Comparison of ENCODE assay signal across 1 cellular context in the genomic region with DNA sequence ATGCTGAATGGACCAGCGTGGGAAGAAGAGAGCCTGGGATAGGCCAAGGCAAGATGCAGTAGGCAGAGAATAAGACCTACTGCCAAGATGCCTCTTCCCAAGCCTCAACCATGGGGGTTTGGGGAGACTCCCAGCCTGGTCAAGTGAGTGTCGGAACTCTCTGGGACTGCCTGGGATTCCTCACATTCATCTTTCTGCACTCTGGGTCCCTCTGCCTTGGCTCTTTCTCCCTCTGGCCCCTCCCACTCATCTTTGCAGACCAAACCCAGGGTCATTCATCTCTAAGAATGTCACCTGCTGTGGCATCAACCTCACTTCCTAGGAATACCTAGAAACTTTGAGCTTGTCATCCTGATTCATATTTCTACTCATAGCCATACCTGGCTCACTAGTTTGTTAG.
TF ChIP-seq lines count a peak whose summit lies in the region.

No MANE protein-coding gene starts in this region.

TF ChIP-seq in WTC11, 78 proteins besides CTCF, POLR2A, EP300 and RAD21 (continued from another document):
- TF ChIP-seq, protein P1, sequence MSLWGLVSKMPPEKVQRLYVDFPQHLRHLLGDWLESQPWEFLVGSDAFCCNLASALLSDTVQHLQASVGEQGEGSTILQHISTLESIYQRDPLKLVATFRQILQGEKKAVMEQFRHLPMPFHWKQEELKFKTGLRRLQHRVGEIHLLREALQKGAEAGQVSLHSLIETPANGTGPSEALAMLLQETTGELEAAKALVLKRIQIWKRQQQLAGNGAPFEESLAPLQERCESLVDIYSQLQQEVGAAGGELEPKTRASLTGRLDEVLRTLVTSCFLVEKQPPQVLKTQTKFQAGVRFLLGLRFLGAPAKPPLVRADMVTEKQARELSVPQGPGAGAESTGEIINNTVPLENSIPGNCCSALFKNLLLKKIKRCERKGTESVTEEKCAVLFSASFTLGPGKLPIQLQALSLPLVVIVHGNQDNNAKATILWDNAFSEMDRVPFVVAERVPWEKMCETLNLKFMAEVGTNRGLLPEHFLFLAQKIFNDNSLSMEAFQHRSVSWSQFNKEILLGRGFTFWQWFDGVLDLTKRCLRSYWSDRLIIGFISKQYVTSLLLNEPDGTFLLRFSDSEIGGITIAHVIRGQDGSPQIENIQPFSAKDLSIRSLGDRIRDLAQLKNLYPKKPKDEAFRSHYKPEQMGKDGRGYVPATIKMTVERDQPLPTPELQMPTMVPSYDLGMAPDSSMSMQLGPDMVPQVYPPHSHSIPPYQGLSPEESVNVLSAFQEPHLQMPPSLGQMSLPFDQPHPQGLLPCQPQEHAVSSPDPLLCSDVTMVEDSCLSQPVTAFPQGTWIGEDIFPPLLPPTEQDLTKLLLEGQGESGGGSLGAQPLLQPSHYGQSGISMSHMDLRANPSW (CRISPR knock-in tag; conservative IDR thresholded peaks at IDR 0.05; ENCODE audit: low read depth), result no peak
- TF ChIP-seq, protein P2, sequence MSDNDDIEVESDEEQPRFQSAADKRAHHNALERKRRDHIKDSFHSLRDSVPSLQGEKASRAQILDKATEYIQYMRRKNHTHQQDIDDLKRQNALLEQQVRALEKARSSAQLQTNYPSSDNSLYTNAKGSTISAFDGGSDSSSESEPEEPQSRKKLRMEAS (CRISPR knock-in tag; IDR thresholded peaks at IDR 0.05), result no peak
- TF ChIP-seq SMAD3 (CRISPR knock-in tag; IDR thresholded peaks at IDR 0.05; ENCODE audit: borderline replicate concordance) (no peak), MXD4 (CRISPR knock-in tag; IDR thresholded peaks at IDR 0.05; ENCODE audit: borderline replicate concordance) (no peak), ZBTB21 (CRISPR knock-in tag; IDR thresholded peaks at IDR 0.05; ENCODE audit: borderline replicate concordance) (no peak), PREB (CRISPR knock-in tag; IDR thresholded peaks at IDR 0.05; ENCODE audit: borderline replicate concordance) (no peak), JUN (CRISPR knock-in tag; IDR thresholded peaks at IDR 0.05) (no peak), ZMAT4 (CRISPR knock-in tag; IDR thresholded peaks at IDR 0.05) (no peak), TEAD1 (CRISPR knock-in tag; IDR thresholded peaks at IDR 0.05) (no peak)
- TF ChIP-seq, protein P3, sequence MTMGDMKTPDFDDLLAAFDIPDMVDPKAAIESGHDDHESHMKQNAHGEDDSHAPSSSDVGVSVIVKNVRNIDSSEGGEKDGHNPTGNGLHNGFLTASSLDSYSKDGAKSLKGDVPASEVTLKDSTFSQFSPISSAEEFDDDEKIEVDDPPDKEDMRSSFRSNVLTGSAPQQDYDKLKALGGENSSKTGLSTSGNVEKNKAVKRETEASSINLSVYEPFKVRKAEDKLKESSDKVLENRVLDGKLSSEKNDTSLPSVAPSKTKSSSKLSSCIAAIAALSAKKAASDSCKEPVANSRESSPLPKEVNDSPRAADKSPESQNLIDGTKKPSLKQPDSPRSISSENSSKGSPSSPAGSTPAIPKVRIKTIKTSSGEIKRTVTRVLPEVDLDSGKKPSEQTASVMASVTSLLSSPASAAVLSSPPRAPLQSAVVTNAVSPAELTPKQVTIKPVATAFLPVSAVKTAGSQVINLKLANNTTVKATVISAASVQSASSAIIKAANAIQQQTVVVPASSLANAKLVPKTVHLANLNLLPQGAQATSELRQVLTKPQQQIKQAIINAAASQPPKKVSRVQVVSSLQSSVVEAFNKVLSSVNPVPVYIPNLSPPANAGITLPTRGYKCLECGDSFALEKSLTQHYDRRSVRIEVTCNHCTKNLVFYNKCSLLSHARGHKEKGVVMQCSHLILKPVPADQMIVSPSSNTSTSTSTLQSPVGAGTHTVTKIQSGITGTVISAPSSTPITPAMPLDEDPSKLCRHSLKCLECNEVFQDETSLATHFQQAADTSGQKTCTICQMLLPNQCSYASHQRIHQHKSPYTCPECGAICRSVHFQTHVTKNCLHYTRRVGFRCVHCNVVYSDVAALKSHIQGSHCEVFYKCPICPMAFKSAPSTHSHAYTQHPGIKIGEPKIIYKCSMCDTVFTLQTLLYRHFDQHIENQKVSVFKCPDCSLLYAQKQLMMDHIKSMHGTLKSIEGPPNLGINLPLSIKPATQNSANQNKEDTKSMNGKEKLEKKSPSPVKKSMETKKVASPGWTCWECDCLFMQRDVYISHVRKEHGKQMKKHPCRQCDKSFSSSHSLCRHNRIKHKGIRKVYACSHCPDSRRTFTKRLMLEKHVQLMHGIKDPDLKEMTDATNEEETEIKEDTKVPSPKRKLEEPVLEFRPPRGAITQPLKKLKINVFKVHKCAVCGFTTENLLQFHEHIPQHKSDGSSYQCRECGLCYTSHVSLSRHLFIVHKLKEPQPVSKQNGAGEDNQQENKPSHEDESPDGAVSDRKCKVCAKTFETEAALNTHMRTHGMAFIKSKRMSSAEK (CRISPR knock-in tag; IDR thresholded peaks at IDR 0.05; ENCODE audit: borderline replicate concordance), result no peak
